ENCODE assay signal across 1 cellular context in the genomic region with DNA sequence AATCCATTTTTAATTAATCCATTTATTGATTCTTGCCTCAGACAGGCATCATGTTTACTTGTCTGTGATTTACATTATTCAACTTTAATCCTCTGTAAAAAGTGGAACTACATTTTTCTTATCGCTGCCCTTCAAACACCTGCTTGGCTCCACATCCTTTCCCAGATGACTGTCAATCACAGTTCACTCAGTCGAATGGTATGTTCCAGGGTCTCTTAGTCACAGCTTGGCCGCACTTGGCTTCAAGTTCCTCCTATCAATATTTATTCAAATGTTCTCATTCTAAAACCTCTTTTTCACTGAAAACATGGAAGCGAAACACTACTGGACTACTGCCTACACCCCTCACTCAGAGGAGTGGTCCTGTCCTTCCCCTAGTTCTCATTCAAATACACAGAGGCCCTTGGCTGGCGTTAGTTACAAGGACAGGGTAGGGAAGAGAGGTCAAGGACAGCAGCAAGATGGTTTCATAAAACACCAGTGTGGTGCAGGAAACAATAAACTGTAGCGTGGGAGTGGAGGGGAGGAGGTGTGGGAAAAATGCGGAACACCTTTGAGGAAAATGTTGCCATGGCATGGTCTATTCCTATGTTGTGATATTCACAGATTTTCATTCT.
TF ChIP-seq lines count a peak whose summit lies in the region.

No MANE protein-coding gene starts in this region.

TF ChIP-seq in HepG2, 621 proteins besides CTCF, POLR2A, EP300 and RAD21 (continued from another document):
- TF ChIP-seq, protein P1, sequence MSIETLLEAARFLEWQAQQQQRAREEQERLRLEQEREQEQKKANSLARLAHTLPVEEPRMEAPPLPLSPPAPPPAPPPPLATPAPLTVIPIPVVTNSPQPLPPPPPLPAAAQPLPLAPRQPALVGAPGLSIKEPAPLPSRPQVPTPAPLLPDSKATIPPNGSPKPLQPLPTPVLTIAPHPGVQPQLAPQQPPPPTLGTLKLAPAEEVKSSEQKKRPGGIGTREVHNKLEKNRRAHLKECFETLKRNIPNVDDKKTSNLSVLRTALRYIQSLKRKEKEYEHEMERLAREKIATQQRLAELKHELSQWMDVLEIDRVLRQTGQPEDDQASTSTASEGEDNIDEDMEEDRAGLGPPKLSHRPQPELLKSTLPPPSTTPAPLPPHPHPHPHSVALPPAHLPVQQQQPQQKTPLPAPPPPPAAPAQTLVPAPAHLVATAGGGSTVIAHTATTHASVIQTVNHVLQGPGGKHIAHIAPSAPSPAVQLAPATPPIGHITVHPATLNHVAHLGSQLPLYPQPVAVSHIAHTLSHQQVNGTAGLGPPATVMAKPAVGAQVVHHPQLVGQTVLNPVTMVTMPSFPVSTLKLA (IDR thresholded peaks at IDR 0.05) = no peak
